ENCODE assay signal across 16 cellular contexts in genomic region chr2:150140777-150141176, GRCh38.
"Had no signal": no experiment of that assay in that cellular context is flagged by ENCODE, and none has a peak within 500 bp of the region (broad histone marks: within the 10 kb centered on the region; RNA-seq: fewer than 3 reads in every experiment).

No MANE protein-coding gene starts in this region.

- H3K9me3 Mint-ChIP-seq: T-helper 1 cell treated with Interleukin-12 subunit alpha and Interleukin-12 subunit beta and Interleukin-4 antibody, amounts not matched to agents 30 μg/mL and 1 μg/mL, for 36 hours had no signal

- H3K27me3 Mint-ChIP-seq: dendritic cell treated with granulocyte-macrophage colony-stimulating factor and Interleukin-4, amounts not matched to agents 40 ng/mL and 50 ng/mL, for 4 days; stimulated activated naive CD8-positive, alpha-beta T cell treated with anti-CD3 and anti-CD28 coated beads, Interleukin-15, amount 100 ng/mL, for 72 hours had no signal

- H3K9me3 ChIP-seq: esophagus muscularis mucosa, ovary, testis had no signal

- H3K4me1 Mint-ChIP-seq: stimulated activated naive CD8-positive, alpha-beta T cell treated with anti-CD3 and anti-CD28 coated beads, Interleukin-15, amount 100 ng/mL, for 72 hours had no signal

- H3K36me3 ChIP-seq: adrenal gland, esophagus muscularis mucosa, heart left ventricle, left lung, ovary had no signal

- ATAC-seq: heart left ventricle; left lung; stimulated activated naive CD8-positive, alpha-beta T cell treated with anti-CD3 and anti-CD28 coated beads, Interleukin-15, amount 100 ng/mL, for 72 hours had no signal

- H3K4me3 ChIP-seq: adrenal gland, esophagus muscularis mucosa, heart left ventricle, left lung, ovary, testis had no signal

- H3K4me1 ChIP-seq: esophagus muscularis mucosa, left lung, testis had no signal

- H3K27ac Mint-ChIP-seq: dendritic cell treated with granulocyte-macrophage colony-stimulating factor and Interleukin-4, amounts not matched to agents 40 ng/mL and 50 ng/mL, for 4 days; T-helper 1 cell treated with Interleukin-12 subunit alpha and Interleukin-12 subunit beta and Interleukin-4 antibody, amounts not matched to agents 30 μg/mL and 1 μg/mL, for 36 hours had no signal

- H3K4me3 Mint-ChIP-seq: dendritic cell treated with granulocyte-macrophage colony-stimulating factor and Interleukin-4, amounts not matched to agents 40 ng/mL and 50 ng/mL, for 4 days; stimulated activated naive CD8-positive, alpha-beta T cell treated with anti-CD3 and anti-CD28 coated beads, Interleukin-15, amount 100 ng/mL, for 72 hours; T-helper 1 cell treated with Interleukin-12 subunit alpha and Interleukin-12 subunit beta and Interleukin-4 antibody, amounts not matched to agents 30 μg/mL and 1 μg/mL, for 36 hours had no signal

- H3K27me3 ChIP-seq: adrenal gland, esophagus muscularis mucosa, heart left ventricle, left lung, ovary, testis had no signal

- H3K27ac ChIP-seq: adrenal gland, esophagus muscularis mucosa, heart left ventricle, left lung, ovary, testis had no signal

- DNase-seq: activated CD4-positive, alpha-beta T cell treated with anti-CD3 and anti-CD28 coated beads for 4 hours; activated naive CD4-positive, alpha-beta T cell treated with anti-CD3 and anti-CD28 coated beads, Interleukin-2, amount 50 U/mL, for 16 hours; activated T-cell treated with anti-CD3 and anti-CD28 coated beads, Interleukin-2, amount 50 U/mL, for 1 hour; adrenal gland; cerebellar nuclear complex; foreskin fibroblast; heart left ventricle; left lung; ovary; stimulated activated CD4-positive, alpha-beta T cell treated with anti-CD3 and anti-CD28 coated beads, Interleukin-15, amount 100 ng/mL, for 24 hours; stimulated activated CD4-positive, alpha-beta T cell treated with anti-CD3 and anti-CD28 coated beads, Interleukin-4, amount 100 ng/mL, for 24 hours; stimulated activated naive CD8-positive, alpha-beta T cell treated with anti-CD3 and anti-CD28 coated beads, Interleukin-15, amount 100 ng/mL, for 72 hours; testis had no signal
